12 cellular contexts compared by ENCODE assay signal in genomic region chr14:99232406-99233214, GRCh38. TPM values are rescaled to one million over a fixed set of nuclear protein-coding genes. Genes with fewer than 3 reads are reported as not detected.
DNase-seq lines count a peak whose midpoint lies in the region; ATAC-seq, FAIRE-seq and TF ChIP-seq lines count a peak whose summit lies in the region.
"Had no signal": no experiment of that assay in that cellular context is flagged by ENCODE, and none has a peak within 500 bp of the region (broad histone marks: within the 10 kb centered on the region; RNA-seq: fewer than 3 reads in every experiment).

No MANE protein-coding gene starts in this region.

- H3K4me1 ChIP-seq in HepG2 (ENCODE audit: insufficient read depth, low read length): no peaks in the 10 kb centered on the region
- H3K4me1 ChIP-seq in right lobe of liver: no peaks in the 10 kb centered on the region
- no peaks in the 10 kb centered on the region for H3K4me1 ChIP-seq in mucosa of descending colon (ENCODE audit: low read depth)

- no peak overlapping the region for H3K4me2 ChIP-seq in HepG2 (ENCODE audit: low read depth, low read length)

- TF ChIP-seq POLR2A in HepG2 (IDR thresholded peaks at IDR 0.05; ENCODE audit: insufficient read depth in 1 of 2, low read depth in 2 of 2, low read length in 2 of 2) (no peak), right lobe of liver (IDR thresholded peaks at IDR 0.05) (no peak), GM12892 (IDR thresholded peaks at IDR 0.05; ENCODE audit: low read depth, low read length) (no peak)

- H3K4me3 ChIP-seq in HepG2 (replicated peaks in 1 of 3; ENCODE audit: insufficient read depth in 1 of 3, low read depth in 2 of 3, low read length in 3 of 3) (no peak overlapping the region), right lobe of liver (no peak overlapping the region), mucosa of descending colon (no peak overlapping the region)
- H3K4me3 ChIP-seq: vagina had no signal

- in situ Hi-C loops in HepG2 (cut with HindIII; ENCODE audit: extremely low pct_ligation_motif_present, low pct_unique_long_range_greater_than_20kb): no loop called here

- no peak overlapping the region for H2AFZ ChIP-seq in HepG2 (ENCODE audit: low read length)

- H3K36me3 ChIP-seq in HepG2 (replicated peaks in 1 of 2; ENCODE audit: control insufficient read depth in 1 of 2, insufficient read depth in 2 of 2, low read length in 2 of 2) (no peaks in the 10 kb centered on the region), right lobe of liver (no peaks in the 10 kb centered on the region), mucosa of descending colon (ENCODE audit: low read depth) (no peaks in the 10 kb centered on the region)
- H3K36me3 ChIP-seq: vagina had no signal

- POLR2A ChIA-PET in HepG2 (lab: Yijun Ruan, JAX): no interaction called here

- H3K27ac ChIP-seq in HepG2 (ENCODE audit: extremely low read length, insufficient read depth, low read length) (no peak overlapping the region), right lobe of liver (no peak overlapping the region)

- CTCF ChIA-PET in HepG2 (lab: Yijun Ruan, JAX; ENCODE audit: low intra/inter-chr PET ratio, low total read pairs): no interaction called here

- TF ChIP-seq CTCF in HepG2 (CRISPR knock-in tag; IDR thresholded peaks at IDR 0.05) (no peak), right lobe of liver (IDR thresholded peaks at IDR 0.05) (no peak), mucosa of descending colon (IDR thresholded peaks at IDR 0.05) (no peak)

- H3K4me1 Mint-ChIP-seq in activated naive CD4-positive, alpha-beta T cell treated with anti-CD3 and anti-CD28 coated beads, Interleukin-2, amount 50 U/mL, for 24 hours: peaks cover 90% of the 10 kb centered on the region

- TF ChIP-seq RAD21 in HepG2 (CRISPR knock-in tag; IDR thresholded peaks at IDR 0.05): no peak

- peak overlapping the region; percentile 73 for H3K4me3 Mint-ChIP-seq in activated naive CD4-positive, alpha-beta T cell treated with anti-CD3 and anti-CD28 coated beads, Interleukin-2, amount 50 U/mL, for 24 hours

- no peaks in the 10 kb centered on the region for H3K9me3 Mint-ChIP-seq in activated naive CD4-positive, alpha-beta T cell treated with anti-CD3 and anti-CD28 coated beads, Interleukin-2, amount 50 U/mL, for 24 hours

- H3K27ac Mint-ChIP-seq in activated naive CD4-positive, alpha-beta T cell treated with anti-CD3 and anti-CD28 coated beads, Interleukin-2, amount 50 U/mL, for 24 hours: peak overlapping the region; percentile 97

- WGBS in HepG2 (ENCODE audit: low lambda C conversion rate): 27% methylated on average over 3 of the region's 9 CpGs
- 41% methylated on average over 2 of the region's 9 CpGs for WGBS in right lobe of liver (ENCODE audit: insufficient coverage, low coverage, low lambda C conversion rate, missing lambda C conversion rate)

- intact Hi-C loops in HepG2 (cut with micrococcal nuclease; ENCODE audit: unreplicated experiment): loop anchor here (1.0 kb wide), 1 partner anchor 49 kb away; no protein-coding TSS in a partner anchor
- intact Hi-C loops in right lobe of liver (cut with DNase I): no loop called here
- intact Hi-C loops in mucosa of descending colon (cut with DNase I, micrococcal nuclease): no loop called here

- H3K36me3 Mint-ChIP-seq in activated naive CD4-positive, alpha-beta T cell treated with anti-CD3 and anti-CD28 coated beads, Interleukin-2, amount 50 U/mL, for 24 hours: peaks cover 8% of the 10 kb centered on the region

- TF ChIP-seq EP300 in HepG2 (IDR thresholded peaks at IDR 0.05; ENCODE audit: low read depth in 2 of 2, low read length in 2 of 2) (no peak), HepG2 (CRISPR knock-in tag; IDR thresholded peaks at IDR 0.05; ENCODE audit: borderline replicate concordance) (no peak)

- H3K27me3 ChIP-seq in HepG2 (ENCODE audit: control insufficient read depth in 1 of 2, insufficient read depth in 2 of 2, low read length in 2 of 2) (peaks cover 2 to 35% of the 10 kb centered on the region in 2 experiments; a peak in 1 of 5 replicates), right lobe of liver (no peaks in the 10 kb centered on the region)
- H3K27me3 ChIP-seq: vagina had no signal

- H3K9ac ChIP-seq in HepG2 (ENCODE audit: insufficient read depth, low read depth, low read length): no peak overlapping the region

- FAIRE-seq in HepG2 (lab: Jason Lieb, UNC): no peak
- no peak for FAIRE-seq in GM12892 (lab: Jason Lieb, UNC)

- 0 out of 2 replicates have a peak, but pooled peaks cover 2% of the 10 kb centered on the region for H4K20me1 ChIP-seq in HepG2 (ENCODE audit: insufficient read depth, low read length)

- H3K9me3 ChIP-seq in HepG2 (ENCODE audit: low read length): no peaks in the 10 kb centered on the region
- no peaks in the 10 kb centered on the region for H3K9me3 ChIP-seq in right lobe of liver
- H3K9me3 ChIP-seq in mucosa of descending colon: no peaks in the 10 kb centered on the region
- H3K9me3 ChIP-seq: vagina had no signal

- BruUV-seq in HepG2 (replicated peaks; lab: Mats Ljungman, UMichigan): no TSS peak

- ATAC-seq in HepG2 (no peak), right lobe of liver (no peak), mucosa of descending colon (peak; percentile 14)

- H3K79me2 ChIP-seq in HepG2 (ENCODE audit: insufficient read depth, low read length): no peaks in the 10 kb centered on the region

- no peak for DNase-seq in HepG2 (ENCODE audit: low spot score)
- no peak for DNase-seq in right lobe of liver
- no peak for DNase-seq in mucosa of descending colon
- DNase-seq in NCI-H2081 treated with DMSO at 0.1 percent for 48 hours (lab: John Stamatoyannopoulos, UW): no peak
- no peak for DNase-seq in GM12892 (ENCODE audit: insufficient read length)
- no peak for DNase-seq in EL
- no peak for DNase-seq in stimulated activated CD4-positive, alpha-beta T cell treated with anti-CD3 and anti-CD28 coated beads, Interleukin-4, amount 100 ng/mL, for 1 hour
- DNase-seq: GOT3, NCI-H2029, SHP77 treated with DMSO at 0.1 percent for 48 hours had no signal

- H3K27me3 Mint-ChIP-seq in activated naive CD4-positive, alpha-beta T cell treated with anti-CD3 and anti-CD28 coated beads, Interleukin-2, amount 50 U/mL, for 24 hours: no peaks in the 10 kb centered on the region

RNA-seq across cellular contexts. Expression of gene BCL11B, which starts 39.4 kb away (rescaled TPM):
- total RNA-seq in HepG2 (2016; rRNA removed; fragmentation: Illumina TruSeq; extraction: Trizol) (not detected in 2 replicates), right lobe of liver (under 1 TPM; 0.04 to 0.61 (median 0.24) TPM), mucosa of descending colon (1 to 10 TPM; 2.5 to 5.6 (median 4.9) TPM)
- total RNA-seq in HepG2 (2016; cell fraction: cytosol; rRNA removed; fragmentation: Illumina TruSeq; extraction: Trizol; ENCODE audit: low read depth): not detected in 2 replicates
- not detected in 2 replicates for total RNA-seq in HepG2 (2016; cell fraction: insoluble cytoplasmic fraction; rRNA removed; fragmentation: Illumina TruSeq; extraction: Trizol)
- not detected in 2 replicates for total RNA-seq in HepG2 (2016; cell fraction: membrane; rRNA removed; fragmentation: Illumina TruSeq; extraction: Trizol)
- total RNA-seq in HepG2 (2016; cell fraction: nucleus; rRNA removed; fragmentation: Illumina TruSeq; extraction: Trizol): not detected in 2 replicates
- not detected in 2 replicates for polyA plus RNA-seq in HepG2 (2011; rRNA removed)
- not detected in 2 replicates for polyA plus RNA-seq in HepG2 (2011; cell fraction: cytosol; rRNA removed)
- polyA plus RNA-seq in HepG2 (2011; cell fraction: nucleus; rRNA removed): 0.02 and 0.03 TPM in 2 replicates
- not detected in 2 replicates for polyA plus RNA-seq in HepG2 (2012)
- polyA plus RNA-seq in HepG2 (2016; cell fraction: cytosol; fragmentation: Illumina TruSeq; extraction: Trizol; ENCODE audit: low read depth): not detected in 2 replicates
- not detected in 2 replicates for polyA plus RNA-seq in HepG2 (2016; cell fraction: insoluble cytoplasmic fraction; fragmentation: Illumina TruSeq; extraction: Trizol; ENCODE audit: low read depth)
- polyA plus RNA-seq in HepG2 (2016; cell fraction: membrane; fragmentation: Illumina TruSeq; extraction: Trizol; ENCODE audit: low read depth): not detected in 2 replicates
- not detected in 2 replicates for polyA plus RNA-seq in HepG2 (2016; cell fraction: nucleus; fragmentation: Illumina TruSeq; extraction: Trizol; ENCODE audit: insufficient read depth, low read depth)
- polyA minus RNA-seq in HepG2 (2011; rRNA and poly(A)+ RNA removed; ENCODE audit: low replicate concordance): not detected in 2 replicates
- not detected in 2 replicates for polyA minus RNA-seq in HepG2 (2011; cell fraction: cytosol; rRNA and poly(A)+ RNA removed)
- under 0.01 TPM in 1 of 2 replicates, not detected in the other for polyA minus RNA-seq in HepG2 (2011; cell fraction: nucleus; rRNA and poly(A)+ RNA removed)
- 0.11 TPM for polyA plus RNA-seq in GM12892 (2012; ENCODE audit: missing spikeins)
